ENCODE assay signal across 1 cellular context in genomic region chr12:46492471-46493351, GRCh38.
TF ChIP-seq lines count a peak whose summit lies in the region.

No MANE protein-coding gene starts in this region.

TF ChIP-seq in HepG2, 621 proteins besides CTCF, POLR2A, EP300 and RAD21 (continued from another document and continues in another):
- no peak; the same call in 1 of the 2 replicates for TF ChIP-seq BRCA1 (CRISPR knock-in tag; IDR thresholded peaks at IDR 0.05)
- TF ChIP-seq FLYWCH1 (CRISPR knock-in tag; IDR thresholded peaks at IDR 0.05): no peak
- TF ChIP-seq, protein P1, sequence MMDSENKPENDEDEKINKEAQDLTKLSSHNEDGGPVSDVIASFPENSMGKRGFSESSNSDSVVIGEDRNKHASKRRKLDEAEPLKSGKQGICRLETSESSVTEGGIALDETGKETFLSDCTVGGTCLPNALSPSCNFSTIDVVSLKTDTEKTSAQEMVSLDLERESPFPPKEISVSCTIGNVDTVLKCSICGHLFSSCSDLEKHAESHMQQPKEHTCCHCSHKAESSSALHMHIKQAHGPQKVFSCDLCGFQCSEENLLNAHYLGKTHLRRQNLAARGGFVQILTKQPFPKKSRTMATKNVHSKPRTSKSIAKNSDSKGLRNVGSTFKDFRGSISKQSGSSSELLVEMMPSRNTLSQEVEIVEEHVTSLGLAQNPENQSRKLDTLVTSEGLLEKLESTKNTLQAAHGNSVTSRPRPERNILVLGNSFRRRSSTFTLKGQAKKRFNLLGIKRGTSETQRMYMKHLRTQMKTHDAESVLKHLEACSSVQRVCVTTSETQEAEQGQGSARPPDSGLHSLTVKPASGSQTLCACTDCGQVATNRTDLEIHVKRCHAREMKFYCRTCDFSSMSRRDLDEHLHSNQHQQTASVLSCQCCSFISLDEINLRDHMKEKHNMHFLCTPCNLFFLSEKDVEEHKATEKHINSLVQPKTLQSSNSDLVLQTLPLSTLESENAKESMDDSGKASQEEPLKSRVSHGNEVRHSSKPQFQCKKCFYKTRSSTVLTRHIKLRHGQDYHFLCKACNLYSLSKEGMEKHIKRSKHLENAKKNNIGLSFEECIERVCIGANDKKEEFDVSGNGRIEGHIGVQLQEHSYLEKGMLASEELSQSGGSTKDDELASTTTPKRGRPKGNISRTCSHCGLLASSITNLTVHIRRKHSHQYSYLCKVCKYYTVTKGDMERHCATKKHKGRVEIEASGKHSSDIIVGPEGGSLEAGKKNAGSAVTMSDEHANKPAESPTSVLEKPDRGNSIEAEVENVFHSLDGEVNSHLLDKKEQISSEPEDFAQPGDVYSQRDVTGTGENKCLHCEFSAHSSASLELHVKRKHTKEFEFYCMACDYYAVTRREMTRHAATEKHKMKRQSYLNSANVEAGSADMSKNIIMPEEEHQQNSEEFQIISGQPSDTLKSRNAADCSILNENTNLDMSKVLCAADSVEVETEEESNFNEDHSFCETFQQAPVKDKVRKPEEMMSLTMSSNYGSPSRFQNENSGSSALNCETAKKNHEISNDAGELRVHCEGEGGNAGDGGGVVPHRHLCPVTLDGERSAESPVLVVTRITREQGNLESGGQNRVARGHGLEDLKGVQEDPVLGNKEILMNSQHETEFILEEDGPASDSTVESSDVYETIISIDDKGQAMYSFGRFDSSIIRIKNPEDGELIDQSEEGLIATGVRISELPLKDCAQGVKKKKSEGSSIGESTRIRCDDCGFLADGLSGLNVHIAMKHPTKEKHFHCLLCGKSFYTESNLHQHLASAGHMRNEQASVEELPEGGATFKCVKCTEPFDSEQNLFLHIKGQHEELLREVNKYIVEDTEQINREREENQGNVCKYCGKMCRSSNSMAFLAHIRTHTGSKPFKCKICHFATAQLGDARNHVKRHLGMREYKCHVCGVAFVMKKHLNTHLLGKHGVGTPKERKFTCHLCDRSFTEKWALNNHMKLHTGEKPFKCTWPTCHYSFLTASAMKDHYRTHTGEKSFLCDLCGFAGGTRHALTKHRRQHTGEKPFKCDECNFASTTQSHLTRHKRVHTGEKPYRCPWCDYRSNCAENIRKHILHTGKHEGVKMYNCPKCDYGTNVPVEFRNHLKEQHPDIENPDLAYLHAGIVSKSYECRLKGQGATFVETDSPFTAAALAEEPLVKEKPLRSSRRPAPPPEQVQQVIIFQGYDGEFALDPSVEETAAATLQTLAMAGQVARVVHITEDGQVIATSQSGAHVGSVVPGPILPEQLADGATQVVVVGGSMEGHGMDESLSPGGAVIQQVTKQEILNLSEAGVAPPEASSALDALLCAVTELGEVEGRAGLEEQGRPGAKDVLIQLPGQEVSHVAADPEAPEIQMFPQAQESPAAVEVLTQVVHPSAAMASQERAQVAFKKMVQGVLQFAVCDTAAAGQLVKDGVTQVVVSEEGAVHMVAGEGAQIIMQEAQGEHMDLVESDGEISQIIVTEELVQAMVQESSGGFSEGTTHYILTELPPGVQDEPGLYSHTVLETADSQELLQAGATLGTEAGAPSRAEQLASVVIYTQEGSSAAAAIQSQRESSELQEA (CRISPR knock-in tag; IDR thresholded peaks at IDR 0.05; ENCODE audit: not compliant biosample characterization): no peak
- TF ChIP-seq REL (CRISPR knock-in tag; conservative IDR thresholded peaks at IDR 0.05): no peak
- TF ChIP-seq ZKSCAN8 (CRISPR knock-in tag; IDR thresholded peaks at IDR 0.05; ENCODE audit: borderline replicate concordance): peak; percentile 93
- no peak for TF ChIP-seq ZNF101 (CRISPR knock-in tag; IDR thresholded peaks at IDR 0.05; ENCODE audit: borderline replicate concordance, low read depth)
- peak; percentile 77 for TF ChIP-seq ARID3A (IDR thresholded peaks at IDR 0.05; ENCODE audit: low read depth, low read length)
- TF ChIP-seq MTERF4 (CRISPR knock-in tag; IDR thresholded peaks at IDR 0.05): no peak
- no peak for TF ChIP-seq GRHL1 (CRISPR knock-in tag; conservative IDR thresholded peaks at IDR 0.05)
- TF ChIP-seq RXRB (CRISPR knock-in tag; IDR thresholded peaks at IDR 0.05; ENCODE audit: borderline replicate concordance): peak; percentile 98
- TF ChIP-seq PHB2 (IDR thresholded peaks at IDR 0.05; ENCODE audit: partially characterized antibody): no peak
- no peak for TF ChIP-seq ZNF143 (CRISPR knock-in tag; IDR thresholded peaks at IDR 0.05)
- peak; percentile 77 for TF ChIP-seq THAP11 (CRISPR knock-in tag; IDR thresholded peaks at IDR 0.05)
- TF ChIP-seq CEBPZ (IDR thresholded peaks at IDR 0.05; ENCODE audit: low read length): no peak
- TF ChIP-seq, protein P2, sequence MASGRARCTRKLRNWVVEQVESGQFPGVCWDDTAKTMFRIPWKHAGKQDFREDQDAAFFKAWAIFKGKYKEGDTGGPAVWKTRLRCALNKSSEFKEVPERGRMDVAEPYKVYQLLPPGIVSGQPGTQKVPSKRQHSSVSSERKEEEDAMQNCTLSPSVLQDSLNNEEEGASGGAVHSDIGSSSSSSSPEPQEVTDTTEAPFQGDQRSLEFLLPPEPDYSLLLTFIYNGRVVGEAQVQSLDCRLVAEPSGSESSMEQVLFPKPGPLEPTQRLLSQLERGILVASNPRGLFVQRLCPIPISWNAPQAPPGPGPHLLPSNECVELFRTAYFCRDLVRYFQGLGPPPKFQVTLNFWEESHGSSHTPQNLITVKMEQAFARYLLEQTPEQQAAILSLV (CRISPR knock-in tag; IDR thresholded peaks at IDR 0.05; ENCODE audit: borderline replicate concordance): no peak
- no peak for TF ChIP-seq KLF9 (CRISPR knock-in tag; IDR thresholded peaks at IDR 0.05; ENCODE audit: low read depth)
- TF ChIP-seq CHCHD3 (CRISPR knock-in tag; IDR thresholded peaks at IDR 0.05): no peak
- no peak for TF ChIP-seq IRX3 (CRISPR knock-in tag; IDR thresholded peaks at IDR 0.05; ENCODE audit: borderline replicate concordance, low read depth)
- no peak for TF ChIP-seq ZNF761 (CRISPR knock-in tag; conservative IDR thresholded peaks at IDR 0.05)
- TF ChIP-seq ZNF644 (CRISPR knock-in tag; IDR thresholded peaks at IDR 0.05; ENCODE audit: low read depth): 0 out of 2 replicates have a peak, but pooled peaks have one; percentile 69
- no peak for TF ChIP-seq ZNF605 (CRISPR knock-in tag; IDR thresholded peaks at IDR 0.05)
- peak; percentile 54 for TF ChIP-seq CHD4 (IDR thresholded peaks at IDR 0.05; ENCODE audit: borderline replicate concordance, low read length)
- TF ChIP-seq ZNF10 (CRISPR knock-in tag; IDR thresholded peaks at IDR 0.05; ENCODE audit: borderline replicate concordance, low read depth): no peak
- peak; percentile 71 for TF ChIP-seq HOXA5 (CRISPR knock-in tag; IDR thresholded peaks at IDR 0.05)
- TF ChIP-seq ZNF205 (CRISPR knock-in tag; IDR thresholded peaks at IDR 0.05): no peak
- no peak for TF ChIP-seq SRSF9 (IDR thresholded peaks at IDR 0.05; ENCODE audit: borderline replicate concordance, insufficient read depth, low read depth, low read length, poor library complexity, severe bottlenecking)
- no peak for TF ChIP-seq SMAD1 (CRISPR knock-in tag; IDR thresholded peaks at IDR 0.05; ENCODE audit: borderline replicate concordance, low read depth)
- TF ChIP-seq, protein P3, sequence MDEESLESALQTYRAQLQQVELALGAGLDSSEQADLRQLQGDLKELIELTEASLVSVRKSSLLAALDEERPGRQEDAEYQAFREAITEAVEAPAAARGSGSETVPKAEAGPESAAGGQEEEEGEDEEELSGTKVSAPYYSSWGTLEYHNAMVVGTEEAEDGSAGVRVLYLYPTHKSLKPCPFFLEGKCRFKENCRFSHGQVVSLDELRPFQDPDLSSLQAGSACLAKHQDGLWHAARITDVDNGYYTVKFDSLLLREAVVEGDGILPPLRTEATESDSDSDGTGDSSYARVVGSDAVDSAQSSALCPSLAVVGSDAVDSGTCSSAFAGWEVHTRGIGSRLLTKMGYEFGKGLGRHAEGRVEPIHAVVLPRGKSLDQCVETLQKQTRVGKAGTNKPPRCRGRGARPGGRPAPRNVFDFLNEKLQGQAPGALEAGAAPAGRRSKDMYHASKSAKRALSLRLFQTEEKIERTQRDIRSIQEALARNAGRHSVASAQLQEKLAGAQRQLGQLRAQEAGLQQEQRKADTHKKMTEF (CRISPR knock-in tag; IDR thresholded peaks at IDR 0.05): peak; percentile 98
- TF ChIP-seq RXRA (CRISPR knock-in tag; IDR thresholded peaks at IDR 0.05): peak; percentile 89; the same call in 1 of the 2 replicates
- no peak for TF ChIP-seq U2AF1 (optimal IDR thresholded peaks at IDR 0.05; ENCODE audit: low read depth, low read length)
- no peak for TF ChIP-seq ZFP37 (CRISPR knock-in tag; IDR thresholded peaks at IDR 0.05; ENCODE audit: borderline replicate concordance)
- TF ChIP-seq SPEN (CRISPR knock-in tag; IDR thresholded peaks at IDR 0.05; ENCODE audit: low read depth): peak; percentile 55; the same call in 1 of the 2 replicates
- no peak for TF ChIP-seq POLR2AphosphoS2 (IDR thresholded peaks at IDR 0.05; ENCODE audit: low read depth, low read length)
- no peak for TF ChIP-seq SUZ12 (IDR thresholded peaks at IDR 0.05; ENCODE audit: low read depth, low read length)
- TF ChIP-seq HNRNPH1 (optimal IDR thresholded peaks at IDR 0.05; ENCODE audit: low read depth, low read length): no peak
- peak; percentile 59 for TF ChIP-seq STAG1 (CRISPR knock-in tag; IDR thresholded peaks at IDR 0.05)
- no peak for TF ChIP-seq ZNF251 (CRISPR knock-in tag; IDR thresholded peaks at IDR 0.05)
- no peak for TF ChIP-seq KDM2A (CRISPR knock-in tag; IDR thresholded peaks at IDR 0.05; ENCODE audit: borderline replicate concordance, low read depth)
- no peak for TF ChIP-seq ZNF446 (CRISPR knock-in tag; IDR thresholded peaks at IDR 0.05)
- peak; percentile 84; the same call in 1 of the 2 replicates for TF ChIP-seq XBP1 (CRISPR knock-in tag; IDR thresholded peaks at IDR 0.05)
- peak; percentile 59; the same call in 1 of the 2 replicates for TF ChIP-seq ELF1 (CRISPR knock-in tag; IDR thresholded peaks at IDR 0.05)
- TF ChIP-seq U2AF2 (IDR thresholded peaks at IDR 0.05; ENCODE audit: low read depth, low read length): no peak
- TF ChIP-seq, protein P4, sequence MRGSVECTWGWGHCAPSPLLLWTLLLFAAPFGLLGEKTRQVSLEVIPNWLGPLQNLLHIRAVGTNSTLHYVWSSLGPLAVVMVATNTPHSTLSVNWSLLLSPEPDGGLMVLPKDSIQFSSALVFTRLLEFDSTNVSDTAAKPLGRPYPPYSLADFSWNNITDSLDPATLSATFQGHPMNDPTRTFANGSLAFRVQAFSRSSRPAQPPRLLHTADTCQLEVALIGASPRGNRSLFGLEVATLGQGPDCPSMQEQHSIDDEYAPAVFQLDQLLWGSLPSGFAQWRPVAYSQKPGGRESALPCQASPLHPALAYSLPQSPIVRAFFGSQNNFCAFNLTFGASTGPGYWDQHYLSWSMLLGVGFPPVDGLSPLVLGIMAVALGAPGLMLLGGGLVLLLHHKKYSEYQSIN (CRISPR knock-in tag; IDR thresholded peaks at IDR 0.05; ENCODE audit: borderline replicate concordance): no peak
- peak; percentile 82; the same call in 1 of the 2 replicates for TF ChIP-seq TBX2 (CRISPR knock-in tag; IDR thresholded peaks at IDR 0.05; ENCODE audit: borderline replicate concordance)
- TF ChIP-seq TCF7 (IDR thresholded peaks at IDR 0.05; ENCODE audit: low read depth): peak; percentile 96
